Comparison of ENCODE assay signal across 18 cellular contexts in the genomic region with DNA sequence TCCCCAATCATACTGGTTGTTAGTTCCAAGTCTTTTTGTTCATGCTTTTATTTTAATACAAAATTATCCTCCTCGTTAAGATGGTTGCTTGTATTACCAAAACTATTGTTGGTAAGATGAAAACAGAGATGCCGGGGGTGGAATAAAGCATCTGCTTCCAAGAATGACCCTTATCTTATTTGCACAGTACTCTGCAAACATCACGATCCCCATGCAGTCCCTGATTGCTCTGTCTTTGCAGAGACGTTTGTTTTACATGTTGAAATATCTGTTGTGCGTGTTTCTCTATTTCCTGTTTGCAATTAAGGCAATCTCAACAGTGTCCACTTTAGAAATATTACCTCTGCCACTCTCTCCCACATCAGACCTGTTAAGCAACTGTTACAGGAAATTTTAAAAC.
DNase-seq lines count a peak whose midpoint lies in the region; ATAC-seq, FAIRE-seq and TF ChIP-seq lines count a peak whose summit lies in the region.
"Had no signal": no experiment of that assay in that cellular context is flagged by ENCODE, and none has a peak within 500 bp of the region (broad histone marks: within the 10 kb centered on the region; RNA-seq: fewer than 3 reads in every experiment).

No MANE protein-coding gene starts in this region.

- POLR2A ChIA-PET in K562 (lab: Yijun Ruan, JAX), result no interaction called here

- 2% methylated on average over 5 of the region's 5 CpGs for WGBS in K562 (ENCODE audit: insufficient coverage, low coverage, missing lambda C conversion rate)
- 60 to 68% methylated on average over 5 of the region's 5 CpGs for WGBS in lower leg skin, 2 donors

- no peak for FAIRE-seq in K562 (lab: Jason Lieb, UNC)

- intact Hi-C loops in K562 (cut with micrococcal nuclease) (no loop called here), lower leg skin (cut with DNase I; ENCODE audit: low total_unique reads) (no loop called here)

- no peaks in the 10 kb centered on the region for H3K79me2 ChIP-seq in K562 (ENCODE audit: control insufficient read depth, insufficient read depth, low read length)

- DNase-seq in COLO668 (lab: John Stamatoyannopoulos, UW; ENCODE audit: unreplicated experiment) (peak; percentile 41), NCI-H128 (lab: John Stamatoyannopoulos, UW; ENCODE audit: unreplicated experiment) (peak; percentile 63), NCI-H510A (lab: John Stamatoyannopoulos, UW) (peak; percentile 86), K562 (ENCODE audit: extremely low read depth in 1 of 4, low spot score in 3 of 4) (peak; percentile 11 to 57 (median 20)), lower leg skin (ENCODE audit: low spot score in 2 of 2) (no peak)
- DNase-seq: activated CD8-positive, alpha-beta T cell treated with anti-CD3 and anti-CD28 coated beads, Interleukin-2, amount 10 ng/mL, durations not matched to agents 7 days and 5 days; dermis blood vessel endothelial cell; glutamatergic neuron; immature natural killer cell; NCI-H2227 treated with DMSO at 0.1 percent for 48 hours; stimulated activated naive CD4-positive, alpha-beta T cell treated with Interleukin-2 at 50 U/mL for 16 hours; WERI-Rb-1 had no signal

- no peaks in the 10 kb centered on the region for H3K36me3 ChIP-seq in K562 (ENCODE audit: control insufficient read depth, insufficient read depth, low read length)
- H3K36me3 ChIP-seq: WERI-Rb-1 had no signal

- H3K4me1 ChIP-seq in K562 (replicated peaks in 1 of 2; ENCODE audit: control insufficient read depth in 2 of 2, insufficient read depth in 2 of 2, low read length in 2 of 2), result no peaks in the 10 kb centered on the region

- H4K20me1 ChIP-seq in K562 (replicated peaks; ENCODE audit: control insufficient read depth, insufficient read depth, low read length), result no peaks in the 10 kb centered on the region

- H3K4me2 ChIP-seq in K562 (ENCODE audit: insufficient read depth, low read length), result no peak overlapping the region

- TF ChIP-seq POLR2A in K562 (conservative IDR thresholded peaks at IDR 0.05), result no peak
- TF ChIP-seq POLR2A in lower leg skin (IDR thresholded peaks at IDR 0.05), result no peak

- no peak overlapping the region for H3K27ac ChIP-seq in K562 (ENCODE audit: extremely low read depth, low read depth, low read length)
- H3K27ac ChIP-seq: C4-2B, WERI-Rb-1 had no signal

- TF ChIP-seq CTCF in K562 (IDR thresholded peaks at IDR 0.05 in 2 of 3, conservative IDR thresholded peaks at IDR 0.05 in 1 of 3; ENCODE audit: insufficient read depth in 2 of 3, low read depth in 1 of 3, low read length in 3 of 3) (no peak), lower leg skin (IDR thresholded peaks at IDR 0.05) (no peak)

- no peak overlapping the region for H3K9ac ChIP-seq in K562 (ENCODE audit: insufficient read depth in 1 of 2, low read depth in 2 of 2, low read length in 2 of 2)

- in situ Hi-C loops in K562 (cut with MboI), result no loop called here

- H3K9me3 ChIP-seq in K562 (replicated peaks; ENCODE audit: control insufficient read depth, insufficient read depth, low read depth, low read length), result no peaks in the 10 kb centered on the region

- CTCF ChIA-PET in K562 (lab: Yijun Ruan, JAX; ENCODE audit: low intra/inter-chr PET ratio), result no interaction called here

- H3K27me3 ChIP-seq in K562 (ENCODE audit: control insufficient read depth in 2 of 2, insufficient read depth in 2 of 2, low read length in 2 of 2), result no peaks in the 10 kb centered on the region

- TF ChIP-seq EP300 in K562 (IDR thresholded peaks at IDR 0.05; ENCODE audit: low read length), result peak; percentile 66

- no peak for TF ChIP-seq RAD21 in K562 (CRISPR knock-in tag; conservative IDR thresholded peaks at IDR 0.05 in 1 of 2, IDR thresholded peaks at IDR 0.05 in 1 of 2)

- H3K9me1 ChIP-seq in K562 (ENCODE audit: control insufficient read depth, insufficient read depth, low read length), result no peaks in the 10 kb centered on the region

- no TSS peak for BruUV-seq in K562 (replicated peaks; lab: Mats Ljungman, UMichigan)

- H3K4me3 ChIP-seq in K562, result no peak overlapping the region
- no peak overlapping the region for H3K4me3 ChIP-seq in lower leg skin (ENCODE audit: low read depth, poor library complexity, severe bottlenecking)

- H2AFZ ChIP-seq in K562 (ENCODE audit: low read depth, low read length), result no peak overlapping the region

- ATAC-seq in K562, result peak; percentile 66
- ATAC-seq in HG03439 (IDR thresholded peaks at IDR 0.05; ENCODE audit: unreplicated experiment), result no peak
- ATAC-seq in GM19395 (IDR thresholded peaks at IDR 0.05; ENCODE audit: unreplicated experiment), result no peak
- ATAC-seq in GM21515 (IDR thresholded peaks at IDR 0.05; ENCODE audit: unreplicated experiment), result no peak
- ATAC-seq: activated CD8-positive, alpha-beta T cell treated with anti-CD3 and anti-CD28 coated beads, Interleukin-2, amount 10 ng/mL, durations not matched to agents 7 days and 5 days; esophagus mucosa; Panc1 had no signal

TF ChIP-seq in K562, 482 proteins besides CTCF, POLR2A, EP300 and RAD21 (continues in another document):
- TF ChIP-seq CHD4 (IDR thresholded peaks at IDR 0.05; ENCODE audit: insufficient read depth, insufficient replicate concordance, low read depth, low read length, poor library complexity, severe bottlenecking) (no peak), CREM (IDR thresholded peaks at IDR 0.05; ENCODE audit: low read depth) (no peak), ZNF232 (CRISPR knock-in tag; IDR thresholded peaks at IDR 0.05) (no peak), MYNN (IDR thresholded peaks at IDR 0.05) (0 out of 2 replicates have a peak, but pooled peaks have one; percentile 19), MYNN (CRISPR knock-in tag; IDR thresholded peaks at IDR 0.05) (no peak), LEF1 (IDR thresholded peaks at IDR 0.05) (peak; percentile 26; the same call in 1 of the 2 replicates), BACH1 (tag; IDR thresholded peaks at IDR 0.05) (no peak), BDP1 (IDR thresholded peaks at IDR 0.05; ENCODE audit: insufficient read depth, insufficient read length) (no peak), MTA1 (IDR thresholded peaks at IDR 0.05; ENCODE audit: borderline replicate concordance) (no peak), ARNT (IDR thresholded peaks at IDR 0.05) (no peak), TAF15 (IDR thresholded peaks at IDR 0.05; ENCODE audit: low read depth, low read length) (no peak)
- TF ChIP-seq, protein P1, sequence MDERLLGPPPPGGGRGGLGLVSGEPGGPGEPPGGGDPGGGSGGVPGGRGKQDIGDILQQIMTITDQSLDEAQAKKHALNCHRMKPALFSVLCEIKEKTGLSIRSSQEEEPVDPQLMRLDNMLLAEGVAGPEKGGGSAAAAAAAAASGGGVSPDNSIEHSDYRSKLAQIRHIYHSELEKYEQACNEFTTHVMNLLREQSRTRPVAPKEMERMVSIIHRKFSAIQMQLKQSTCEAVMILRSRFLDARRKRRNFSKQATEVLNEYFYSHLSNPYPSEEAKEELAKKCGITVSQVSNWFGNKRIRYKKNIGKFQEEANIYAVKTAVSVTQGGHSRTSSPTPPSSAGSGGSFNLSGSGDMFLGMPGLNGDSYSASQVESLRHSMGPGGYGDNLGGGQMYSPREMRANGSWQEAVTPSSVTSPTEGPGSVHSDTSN (CRISPR knock-in tag; IDR thresholded peaks at IDR 0.05; ENCODE audit: low read depth), result no peak
- TF ChIP-seq, protein P1 (tag; conservative IDR thresholded peaks at IDR 0.05; ENCODE audit: low read depth), result no peak
- TF ChIP-seq, protein P2, sequence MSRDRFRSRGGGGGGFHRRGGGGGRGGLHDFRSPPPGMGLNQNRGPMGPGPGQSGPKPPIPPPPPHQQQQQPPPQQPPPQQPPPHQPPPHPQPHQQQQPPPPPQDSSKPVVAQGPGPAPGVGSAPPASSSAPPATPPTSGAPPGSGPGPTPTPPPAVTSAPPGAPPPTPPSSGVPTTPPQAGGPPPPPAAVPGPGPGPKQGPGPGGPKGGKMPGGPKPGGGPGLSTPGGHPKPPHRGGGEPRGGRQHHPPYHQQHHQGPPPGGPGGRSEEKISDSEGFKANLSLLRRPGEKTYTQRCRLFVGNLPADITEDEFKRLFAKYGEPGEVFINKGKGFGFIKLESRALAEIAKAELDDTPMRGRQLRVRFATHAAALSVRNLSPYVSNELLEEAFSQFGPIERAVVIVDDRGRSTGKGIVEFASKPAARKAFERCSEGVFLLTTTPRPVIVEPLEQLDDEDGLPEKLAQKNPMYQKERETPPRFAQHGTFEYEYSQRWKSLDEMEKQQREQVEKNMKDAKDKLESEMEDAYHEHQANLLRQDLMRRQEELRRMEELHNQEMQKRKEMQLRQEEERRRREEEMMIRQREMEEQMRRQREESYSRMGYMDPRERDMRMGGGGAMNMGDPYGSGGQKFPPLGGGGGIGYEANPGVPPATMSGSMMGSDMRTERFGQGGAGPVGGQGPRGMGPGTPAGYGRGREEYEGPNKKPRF (IDR thresholded peaks at IDR 0.05; ENCODE audit: low read depth, low read length), result no peak
- TF ChIP-seq, protein P3, sequence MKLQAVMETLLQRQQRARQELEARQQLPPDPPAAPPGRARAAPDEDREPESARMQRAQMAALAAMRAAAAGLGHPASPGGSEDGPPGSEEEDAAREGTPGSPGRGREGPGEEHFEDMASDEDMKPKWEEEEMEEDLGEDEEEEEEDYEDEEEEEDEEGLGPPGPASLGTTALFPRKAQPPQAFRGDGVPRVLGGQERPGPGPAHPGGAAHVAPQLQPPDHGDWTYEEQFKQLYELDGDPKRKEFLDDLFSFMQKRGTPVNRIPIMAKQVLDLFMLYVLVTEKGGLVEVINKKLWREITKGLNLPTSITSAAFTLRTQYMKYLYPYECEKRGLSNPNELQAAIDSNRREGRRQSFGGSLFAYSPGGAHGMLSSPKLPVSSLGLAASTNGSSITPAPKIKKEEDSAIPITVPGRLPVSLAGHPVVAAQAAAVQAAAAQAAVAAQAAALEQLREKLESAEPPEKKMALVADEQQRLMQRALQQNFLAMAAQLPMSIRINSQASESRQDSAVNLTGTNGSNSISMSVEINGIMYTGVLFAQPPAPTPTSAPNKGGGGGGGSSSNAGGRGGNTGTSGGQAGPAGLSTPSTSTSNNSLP (IDR thresholded peaks at IDR 0.05; ENCODE audit: borderline replicate concordance, low read depth, low read length), result no peak

Comparison
In these comparisons a context has a peak if more than half of its experiments do, and no peak if none do; other contexts are left out.
1. DNase-seq: peak in COLO668 (single experiment), NCI-H128 (single experiment), NCI-H510A (single experiment) and K562 (4 of 4); none in lower leg skin (0 of 2).